8 cellular contexts compared by ENCODE assay signal in genomic region chr16:29612381-29613306, GRCh38. TPM values are rescaled to one million over a fixed set of nuclear protein-coding genes. Genes with fewer than 3 reads are reported as not detected.
DNase-seq lines count a peak whose midpoint lies in the region; ATAC-seq and TF ChIP-seq lines count a peak whose summit lies in the region.
"Not testable (repeated sequence)": the region's sequence is repeated elsewhere in the genome, so short reads cannot be mapped to it uniquely, and the experiment has no call there.

No MANE protein-coding gene starts in this region.

- H3K4me3 Mint-ChIP-seq in activated CD8-positive, alpha-beta memory T cell treated with anti-CD3 and anti-CD28 coated beads, Interleukin-2, amount 10 ng/mL, durations not matched to agents 7 days and 5 days: peak overlapping the region; percentile 93

- not testable (repeated sequence) for H3K27me3 ChIP-seq in A673 (replicated peaks; ENCODE audit: insufficient read depth, low read depth, low read length, poor library complexity); ectodermal cell (ENCODE audit: control insufficient read depth, insufficient read depth, low read length, poor library complexity, severe bottlenecking); kidney epithelial cell (ENCODE audit: control insufficient read depth, insufficient read depth, low read length); rectal smooth muscle tissue (ENCODE audit: control insufficient read depth, insufficient read depth, low read length)

- WGBS in ectodermal cell, 2 experiments: 0% methylated on average over 37 to 41 of the region's 48 CpGs

- H3K27me3 Mint-ChIP-seq in activated CD8-positive, alpha-beta memory T cell treated with anti-CD3 and anti-CD28 coated beads, Interleukin-2, amount 10 ng/mL, durations not matched to agents 7 days and 5 days: not testable (repeated sequence)

- DNase-seq in A673 (ENCODE audit: low spot score) (peak; percentile 5), NCI-H69 (lab: John Stamatoyannopoulos, UW) (peak; percentile 37)
- not testable (repeated sequence) for DNase-seq in activated CD8-positive, alpha-beta memory T cell treated with anti-CD3 and anti-CD28 coated beads, Interleukin-2, amount 10 ng/mL, durations not matched to agents 7 days and 5 days; kidney epithelial cell (ENCODE audit: low read depth)

- H3K36me3 Mint-ChIP-seq in activated CD8-positive, alpha-beta memory T cell treated with anti-CD3 and anti-CD28 coated beads, Interleukin-2, amount 10 ng/mL, durations not matched to agents 7 days and 5 days: peaks cover 11% of the 10 kb centered on the region

- peak overlapping the region; percentile 57 for H3K27ac ChIP-seq in A673 (ENCODE audit: low read depth, low read length, poor library complexity, severe bottlenecking)
- not testable (repeated sequence) for H3K27ac ChIP-seq in ectodermal cell (ENCODE audit: insufficient read depth, low read depth, low read length, poor library complexity, severe bottlenecking)
- H3K27ac ChIP-seq in rectal smooth muscle tissue (ENCODE audit: low read depth, low read length): peak overlapping the region; percentile 72

- CTCF ChIA-PET in A673 (lab: Charles Lee): interaction anchor here (0.7 kb wide), 1 partner anchor 479 kb away, joined by 4 read pairs; the partner anchor contains the start of gene TBX6
- CTCF ChIA-PET in activated CD8-positive, alpha-beta memory T cell treated with anti-CD3 and anti-CD28 coated beads, Interleukin-2, amount 10 ng/mL, durations not matched to agents 7 days and 5 days (lab: Charles Lee): interaction anchor here (0.5 to 0.6 kb wide), 2 partner anchors 13 to 29 kb away, joined by 3 to 4 read pairs; no protein-coding TSS in a partner anchor

- not testable (repeated sequence) for H3K9ac ChIP-seq in rectal smooth muscle tissue (ENCODE audit: low read length)

- H3K4me1 ChIP-seq in A673 (ENCODE audit: insufficient read depth, low read length, poor library complexity, severe bottlenecking); ectodermal cell (ENCODE audit: control insufficient read depth, insufficient read depth, low read length); rectal smooth muscle tissue (ENCODE audit: control insufficient read depth, insufficient read depth, low read length): not testable (repeated sequence)

- intact Hi-C loops in A673 (cut with micrococcal nuclease; ENCODE audit: unreplicated experiment): not testable (repeated sequence)

- BruUV-seq in A673 (replicated peaks; lab: Mats Ljungman, UMichigan): TSS peak; percentile 52

- peak; percentile 46 for ATAC-seq in GM18870 (IDR thresholded peaks at IDR 0.05; ENCODE audit: unreplicated experiment)
- ATAC-seq in HG02970 (IDR thresholded peaks at IDR 0.05; ENCODE audit: low FRiP score, unreplicated experiment): peak; percentile 30
- ATAC-seq in activated CD8-positive, alpha-beta memory T cell treated with anti-CD3 and anti-CD28 coated beads, Interleukin-2, amount 10 ng/mL, durations not matched to agents 7 days and 5 days: peak; percentile 54

- POLR2A ChIA-PET in A673 (lab: Charles Lee; ENCODE audit: low non-redundant PET): interaction anchor here (0.7 kb wide), 2 partner anchors 418 to 622 kb away, joined by 4 to 8 read pairs; partner anchors contain the start of gene TLCD3B

- H3K27ac Mint-ChIP-seq in activated CD8-positive, alpha-beta memory T cell treated with anti-CD3 and anti-CD28 coated beads, Interleukin-2, amount 10 ng/mL, durations not matched to agents 7 days and 5 days: peak overlapping the region; percentile 95

- H3K4me1 Mint-ChIP-seq in activated CD8-positive, alpha-beta memory T cell treated with anti-CD3 and anti-CD28 coated beads, Interleukin-2, amount 10 ng/mL, durations not matched to agents 7 days and 5 days: peaks cover 20% of the 10 kb centered on the region

- not testable (repeated sequence) for H3K36me3 ChIP-seq in A673 (ENCODE audit: insufficient read depth, low read length, poor library complexity, severe bottlenecking); ectodermal cell (ENCODE audit: control insufficient read depth, insufficient read depth, low read length); kidney epithelial cell (ENCODE audit: control insufficient read depth, insufficient read depth, low read length); rectal smooth muscle tissue (ENCODE audit: control insufficient read depth, insufficient read depth, low read length)

- H3K9me3 ChIP-seq in A673 (ENCODE audit: low read depth, low read length, poor library complexity, severe bottlenecking); ectodermal cell (ENCODE audit: control insufficient read depth, low read length): not testable (repeated sequence)

- not testable (repeated sequence) for TF ChIP-seq CTCF in A673 (conservative IDR thresholded peaks at IDR 0.05; ENCODE audit: low read depth, low read length); kidney epithelial cell (IDR thresholded peaks at IDR 0.05; ENCODE audit: insufficient read depth, low read length, poor library complexity, severe bottlenecking)

- H3K4me3 ChIP-seq in A673 (ENCODE audit: low read depth, low read length, poor library complexity, severe bottlenecking) (peak overlapping the region; percentile 74), ectodermal cell (ENCODE audit: insufficient read depth, low read depth, low read length) (peak overlapping the region; percentile 69), kidney epithelial cell (ENCODE audit: low read depth, low read length) (peak overlapping the region; percentile 62), rectal smooth muscle tissue (ENCODE audit: low read length) (peak overlapping the region; percentile 80)

- H3K9me3 Mint-ChIP-seq in activated CD8-positive, alpha-beta memory T cell treated with anti-CD3 and anti-CD28 coated beads, Interleukin-2, amount 10 ng/mL, durations not matched to agents 7 days and 5 days (ENCODE audit: low read depth): not testable (repeated sequence)

RNA-seq across cellular contexts. Expression of gene SPN, which starts 50.4 kb away (rescaled TPM):
- total RNA-seq in A673 (2021) (not detected in 2 replicates), kidney epithelial cell (0.27 and 1.0 TPM in 2 replicates)
- total RNA-seq in activated CD8-positive, alpha-beta memory T cell treated with anti-CD3 and anti-CD28 coated beads, Interleukin-2, amount 10 ng/mL, durations not matched to agents 7 days and 5 days: 100 to 1,000 TPM; 329 to 351 TPM
- polyA plus RNA-seq in ectodermal cell (2013, experiment 1 of 4): 1.0 TPM
- polyA plus RNA-seq in ectodermal cell (2013, experiment 2 of 4): 1.0 TPM
- 0.48 TPM for polyA plus RNA-seq in ectodermal cell (2013, experiment 3 of 4)
- 0.85 TPM for polyA plus RNA-seq in ectodermal cell (2013, experiment 4 of 4)

Comparison
In these comparisons a context has a peak if more than half of its experiments do, and no peak if none do; other contexts are left out.
1. RNA of gene SPN, which starts 50.4 kb away (total RNA-seq): 329 to 351 TPM in activated CD8-positive, alpha-beta memory T cell treated with anti-CD3 and anti-CD28 coated beads, Interleukin-2, amount 10 ng/mL, durations not matched to agents 7 days and 5 days; 0.27 to 1.0 TPM in kidney epithelial cell and not detected in A673; every median in the first group is over 100 times any median in the second.
2. Peak in every context shown above with its lines, with median percentiles within 50 percentile points of each other: H3K4me3 ChIP-seq and ATAC-seq.